ENCODE assay signal across 8 cellular contexts in genomic region chr2:226799976-226800940, GRCh38. TPM values are rescaled to one million over a fixed set of nuclear protein-coding genes. Genes with fewer than 3 reads are reported as not detected.
DNase-seq lines count a peak whose midpoint lies in the region; ATAC-seq and TF ChIP-seq lines count a peak whose summit lies in the region.

No MANE protein-coding gene starts in this region.

- peaks cover 55% of the 10 kb centered on the region for H3K4me1 ChIP-seq in body of pancreas

- DNase-seq in Daoy (ENCODE audit: low read depth): peak; percentile 23
- peak; percentile 37 for DNase-seq in LoVo (ENCODE audit: low spot score)
- peak; percentile 25 to 46 (median 30) for DNase-seq in body of pancreas
- DNase-seq in kidney epithelial cell (ENCODE audit: low read depth): no peak
- peak in 1 of 2 donors; percentile 53 for DNase-seq in stimulated activated effector memory CD8-positive, alpha-beta T cell treated with anti-CD3 and anti-CD28 coated beads, Interleukin-12 subunit alpha, Interleukin-12 subunit beta, amount 100 ng/mL, for 72 hours (ENCODE audit: low spot score in 2 of 2)
- no peak for DNase-seq in effector CD8-positive, alpha-beta T cell (lab: John Stamatoyannopoulos, UW)
- no peak for DNase-seq in iPS-NIHi11 (ENCODE audit: low spot score)

- no peaks in the 10 kb centered on the region for H3K36me3 Mint-ChIP-seq in stimulated activated effector memory CD8-positive, alpha-beta T cell treated with anti-CD3 and anti-CD28 coated beads, Interleukin-12 subunit alpha, Interleukin-12 subunit beta, amount 100 ng/mL, for 72 hours

- WGBS in body of pancreas, 2 donors: 0 to 4% methylated on average over 18 to 31 of the region's 39 CpGs

- ATAC-seq in body of pancreas (peak; percentile 3), GM18517 (IDR thresholded peaks at IDR 0.05; ENCODE audit: unreplicated experiment) (no peak)
- no peak for ATAC-seq in stimulated activated effector memory CD8-positive, alpha-beta T cell treated with anti-CD3 and anti-CD28 coated beads, Interleukin-12 subunit alpha, Interleukin-12 subunit beta, amount 100 ng/mL, for 72 hours

- no peaks in the 10 kb centered on the region for H3K9me3 ChIP-seq in body of pancreas

- H3K27ac ChIP-seq in body of pancreas: peak overlapping the region; percentile 82 to 94 (median 88)

- TF ChIP-seq CTCF in body of pancreas (IDR thresholded peaks at IDR 0.05): peak in 3 of 7 experiments; percentile 4 to 13 (median 8)
- TF ChIP-seq CTCF in kidney epithelial cell (IDR thresholded peaks at IDR 0.05; ENCODE audit: insufficient read depth, low read length, poor library complexity, severe bottlenecking): peak; percentile 9

- H3K27me3 ChIP-seq in body of pancreas: no peaks in the 10 kb centered on the region
- no peaks in the 10 kb centered on the region for H3K27me3 ChIP-seq in kidney epithelial cell (ENCODE audit: control insufficient read depth, insufficient read depth, low read length)

- no peak for TF ChIP-seq POLR2A in body of pancreas (IDR thresholded peaks at IDR 0.05)

- no peak overlapping the region for H3K27ac Mint-ChIP-seq in stimulated activated effector memory CD8-positive, alpha-beta T cell treated with anti-CD3 and anti-CD28 coated beads, Interleukin-12 subunit alpha, Interleukin-12 subunit beta, amount 100 ng/mL, for 72 hours

- intact Hi-C loops in body of pancreas (cut with DNase I): loop anchor here (10.0 kb wide), 2 partner anchors 575 to 1125 kb away; no protein-coding TSS in a partner anchor

- H3K4me3 Mint-ChIP-seq in stimulated activated effector memory CD8-positive, alpha-beta T cell treated with anti-CD3 and anti-CD28 coated beads, Interleukin-12 subunit alpha, Interleukin-12 subunit beta, amount 100 ng/mL, for 72 hours: peak overlapping the region; percentile 75

- H3K36me3 ChIP-seq in body of pancreas (replicated peaks in 1 of 2; ENCODE audit: insufficient read depth in 1 of 2, low read depth in 2 of 2) (no peaks in the 10 kb centered on the region), kidney epithelial cell (ENCODE audit: control insufficient read depth, insufficient read depth, low read length) (peaks cover 2% of the 10 kb centered on the region)

- no peaks in the 10 kb centered on the region for H3K9me3 Mint-ChIP-seq in stimulated activated effector memory CD8-positive, alpha-beta T cell treated with anti-CD3 and anti-CD28 coated beads, Interleukin-12 subunit alpha, Interleukin-12 subunit beta, amount 100 ng/mL, for 72 hours

- peaks cover 34% of the 10 kb centered on the region for H3K4me1 Mint-ChIP-seq in stimulated activated effector memory CD8-positive, alpha-beta T cell treated with anti-CD3 and anti-CD28 coated beads, Interleukin-12 subunit alpha, Interleukin-12 subunit beta, amount 100 ng/mL, for 72 hours

- peak overlapping the region in 1 of 2 donors; percentile 29 for H3K4me3 ChIP-seq in body of pancreas
- peak overlapping the region; percentile 49 for H3K4me3 ChIP-seq in kidney epithelial cell (ENCODE audit: low read depth, low read length)

RNA-seq across cellular contexts. Expression of gene IRS1, which starts 0.6 kb away (rescaled TPM):
- total RNA-seq in Daoy (2014; rRNA removed; shearing (Covaris generic)): 5.2 and 6.4 TPM in 2 replicates
- total RNA-seq in body of pancreas (1 to 10 TPM; 8.2 to 9.6 TPM), kidney epithelial cell (12.6 and 16.1 TPM in 2 replicates)

RNA-seq across cellular contexts. Expression of gene RHBDD1, which starts 35.6 kb away (rescaled TPM):
- total RNA-seq in Daoy (2014; rRNA removed; shearing (Covaris generic)): 4.3 and 12.6 TPM in 2 replicates
- total RNA-seq in body of pancreas (1 to 10 TPM; 7.9 to 9.9 TPM), kidney epithelial cell (23.7 and 30.1 TPM in 2 replicates)

Comparison
In these comparisons a context has a peak if more than half of its experiments do, and no peak if none do; other contexts are left out.
1. DNase-seq: peak in Daoy (single experiment), LoVo (single experiment) and body of pancreas (4 of 4); none in kidney epithelial cell (single experiment), effector CD8-positive, alpha-beta T cell (single experiment) and iPS-NIHi11 (single experiment).